ENCODE assay signal across 20 cellular contexts in the genomic region with DNA sequence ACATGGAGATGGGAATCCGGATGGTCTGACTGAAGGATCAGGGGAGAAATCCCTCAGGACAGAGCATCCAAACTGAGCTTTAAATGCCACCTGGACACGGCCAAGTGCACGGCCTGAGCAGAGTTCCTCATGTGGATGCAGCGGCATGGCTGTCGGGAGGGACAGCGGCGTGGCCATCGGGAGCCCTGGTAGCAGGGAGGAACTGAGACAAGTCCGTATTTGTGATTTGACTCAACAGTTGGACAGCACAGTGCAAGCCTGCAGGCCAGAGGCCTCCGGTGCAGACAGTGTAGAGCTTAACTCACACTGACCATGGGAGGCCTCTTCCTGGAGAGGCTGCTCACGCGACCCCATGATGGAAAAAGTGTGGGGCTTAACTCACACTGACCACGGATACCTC.
DNase-seq lines count a peak whose midpoint lies in the region; ATAC-seq and TF ChIP-seq lines count a peak whose summit lies in the region.
"Had no signal": no experiment of that assay in that cellular context is flagged by ENCODE, and none has a peak within 500 bp of the region (broad histone marks: within the 10 kb centered on the region; RNA-seq: fewer than 3 reads in every experiment).

No MANE protein-coding gene starts in this region.

- H3K4me2 ChIP-seq in BLaER1 = peak overlapping the region; percentile 68; the same call in 1 of the 2 replicates
- H3K4me2 ChIP-seq: smooth muscle cell had no signal

- H4K20me1 ChIP-seq in BLaER1 = peaks cover 81% of the 10 kb centered on the region

- H3K27ac Mint-ChIP-seq in brain (peak overlapping the region; percentile 12 to 94 (median 82)), CD14-positive monocyte (no peak overlapping the region)
- no peak overlapping the region for H3K27ac Mint-ChIP-seq in activated naive CD4-positive, alpha-beta T cell treated with anti-CD3 and anti-CD28 coated beads, Interleukin-2, amount 10 ng/mL, durations not matched to agents 7 days and 5 days
- H3K27ac Mint-ChIP-seq: activated naive CD8-positive, alpha-beta T cell treated with anti-CD3 and anti-CD28 coated beads, Interleukin-2, amount 50 U/mL, for 24 hours; activated T-helper 17 cell treated with anti-CD3 and anti-CD28 coated beads, Interleukin-2, amount 50 U/mL, for 72 hours; stimulated activated naive CD8-positive, alpha-beta T cell treated with anti-CD3 and anti-CD28 coated beads, Interleukin-15, amount 100 ng/mL, for 72 hours had no signal

- CTCF ChIA-PET in activated naive CD4-positive, alpha-beta T cell treated with anti-CD3 and anti-CD28 coated beads, Interleukin-2, amount 10 ng/mL, durations not matched to agents 7 days and 5 days (lab: Charles Lee) = no interaction called here

- H3K27me3 ChIP-seq in BLaER1 (0 out of 2 replicates have a peak, but pooled peaks cover under 1% of the 10 kb centered on the region), spleen (replicated peaks in 1 of 7) (no peaks in the 10 kb centered on the region)

- H3K27ac ChIP-seq in BLaER1 (no peak overlapping the region), spleen (no peak overlapping the region)

- peaks cover 79% of the 10 kb centered on the region for H3K4me1 Mint-ChIP-seq in brain
- peaks cover 21% of the 10 kb centered on the region for H3K4me1 Mint-ChIP-seq in activated naive CD4-positive, alpha-beta T cell treated with anti-CD3 and anti-CD28 coated beads, Interleukin-2, amount 10 ng/mL, durations not matched to agents 7 days and 5 days
- peaks cover 11% of the 10 kb centered on the region for H3K4me1 Mint-ChIP-seq in CD14-positive monocyte

- ATAC-seq in left lobe of liver (no peak), GM19328 (IDR thresholded peaks at IDR 0.05; ENCODE audit: unreplicated experiment) (no peak)
- ATAC-seq: activated naive CD8-positive, alpha-beta T cell treated with anti-CD3 and anti-CD28 coated beads, Interleukin-2, amount 50 U/mL, for 24 hours; activated T-helper 17 cell treated with anti-CD3 and anti-CD28 coated beads, Interleukin-2, amount 50 U/mL, for 72 hours; GM12878; K562; stimulated activated naive CD8-positive, alpha-beta T cell treated with anti-CD3 and anti-CD28 coated beads, Interleukin-15, amount 100 ng/mL, for 72 hours had no signal

- H3K9me3 Mint-ChIP-seq in brain = peaks cover 0 to 8% (median under 1%) of the 10 kb centered on the region in 5 experiments
- H3K9me3 Mint-ChIP-seq in activated naive CD4-positive, alpha-beta T cell treated with anti-CD3 and anti-CD28 coated beads, Interleukin-2, amount 10 ng/mL, durations not matched to agents 7 days and 5 days = peaks cover 8% of the 10 kb centered on the region
- peaks cover 0 to 9% (median 4%) of the 10 kb centered on the region in 7 donors for H3K9me3 Mint-ChIP-seq in CD14-positive monocyte

- H3K4me3 ChIP-seq in BLaER1 = no peak overlapping the region
- H3K4me3 ChIP-seq in spleen = no peak overlapping the region
- H3K4me3 ChIP-seq: GM12878, K562, smooth muscle cell had no signal

- H3K4me3 Mint-ChIP-seq in brain (no peak overlapping the region), CD14-positive monocyte (no peak overlapping the region)
- H3K4me3 Mint-ChIP-seq in activated naive CD4-positive, alpha-beta T cell treated with anti-CD3 and anti-CD28 coated beads, Interleukin-2, amount 10 ng/mL, durations not matched to agents 7 days and 5 days = no peak overlapping the region
- H3K4me3 Mint-ChIP-seq: activated naive CD8-positive, alpha-beta T cell treated with anti-CD3 and anti-CD28 coated beads, Interleukin-2, amount 50 U/mL, for 24 hours; activated T-helper 17 cell treated with anti-CD3 and anti-CD28 coated beads, Interleukin-2, amount 50 U/mL, for 72 hours; nephron progenitor cell; stimulated activated naive CD8-positive, alpha-beta T cell treated with anti-CD3 and anti-CD28 coated beads, Interleukin-15, amount 100 ng/mL, for 72 hours had no signal

- H3K36me3 ChIP-seq in BLaER1 (peaks cover 51% of the 10 kb centered on the region), spleen (no peaks in the 10 kb centered on the region)

- H3K4me1 ChIP-seq in BLaER1 (peaks cover 53% of the 10 kb centered on the region), spleen (peaks cover 0 to 13% (median 0%) of the 10 kb centered on the region in 6 donors)

- intact Hi-C loops in spleen (cut with DNase I; ENCODE audit: low total_unique reads) = no loop called here
- intact Hi-C loops in CD14-positive monocyte (cut with micrococcal nuclease) = no loop called here

- no peak for TF ChIP-seq CTCF in brain (conservative IDR thresholded peaks at IDR 0.05)
- TF ChIP-seq CTCF in spleen (IDR thresholded peaks at IDR 0.05 in 8 of 11, conservative IDR thresholded peaks at IDR 0.05 in 3 of 11) = no peak
- no peak for TF ChIP-seq CTCF in CD14-positive monocyte (IDR thresholded peaks at IDR 0.05)

- H3K9me3 ChIP-seq in BLaER1 (no peaks in the 10 kb centered on the region), spleen (no peaks in the 10 kb centered on the region)

- DNase-seq in left lobe of liver (ENCODE audit: low spot score) = peak; percentile 38
- peak; percentile 61 for DNase-seq in spleen
- no peak for DNase-seq in GM03348 (ENCODE audit: low spot score)
- no peak for DNase-seq in activated naive CD4-positive, alpha-beta T cell treated with anti-CD3 and anti-CD28 coated beads, Interleukin-2, amount 10 ng/mL, durations not matched to agents 7 days and 5 days
- no peak for DNase-seq in CD14-positive monocyte (ENCODE audit: low spot score)
- DNase-seq: activated CD4-positive, alpha-beta T cell treated with anti-CD3 and anti-CD28 coated beads for 1 hour; activated naive CD8-positive, alpha-beta T cell treated with anti-CD3 and anti-CD28 coated beads, Interleukin-2, amount 50 U/mL, for 24 hours; mesendoderm; nephron progenitor cell; OCI-M1; stimulated activated CD4-positive, alpha-beta T cell treated with anti-CD3 and anti-CD28 coated beads, Interleukin-4, amount 100 ng/mL, for 24 hours; stimulated activated naive CD8-positive, alpha-beta T cell treated with anti-CD3 and anti-CD28 coated beads, Interleukin-15, amount 100 ng/mL, for 72 hours; T1000 had no signal

- no peak for TF ChIP-seq POLR2A in spleen (IDR thresholded peaks at IDR 0.05)

- peaks cover 57% of the 10 kb centered on the region for H3K36me3 Mint-ChIP-seq in brain
- H3K36me3 Mint-ChIP-seq in activated naive CD4-positive, alpha-beta T cell treated with anti-CD3 and anti-CD28 coated beads, Interleukin-2, amount 10 ng/mL, durations not matched to agents 7 days and 5 days = peaks cover 4% of the 10 kb centered on the region
- H3K36me3 Mint-ChIP-seq in CD14-positive monocyte = no peaks in the 10 kb centered on the region

- H3K27me3 Mint-ChIP-seq in brain = no peaks in the 10 kb centered on the region
- peaks cover 8% of the 10 kb centered on the region for H3K27me3 Mint-ChIP-seq in activated naive CD4-positive, alpha-beta T cell treated with anti-CD3 and anti-CD28 coated beads, Interleukin-2, amount 10 ng/mL, durations not matched to agents 7 days and 5 days
- peaks cover 5 to 10% (median 9%) of the 10 kb centered on the region in 3 donors for H3K27me3 Mint-ChIP-seq in CD14-positive monocyte (ENCODE audit: low read depth in 3 of 3)
- H3K27me3 Mint-ChIP-seq: activated T-helper 17 cell treated with anti-CD3 and anti-CD28 coated beads, Interleukin-2, amount 50 U/mL, for 72 hours; stimulated activated naive CD8-positive, alpha-beta T cell treated with anti-CD3 and anti-CD28 coated beads, Interleukin-15, amount 100 ng/mL, for 72 hours had no signal

- 92 to 95% (median 94%) methylated on average over 13 of the region's 13 CpGs for WGBS in spleen, 5 donors

- H3K9ac ChIP-seq in BLaER1 = no peak overlapping the region

Comparison
In these comparisons a context has a peak if more than half of its experiments do, and no peak if none do; other contexts are left out.
1. H3K27ac Mint-ChIP-seq: peak in brain (5 of 5); none in activated naive CD4-positive, alpha-beta T cell treated with anti-CD3 and anti-CD28 coated beads, Interleukin-2, amount 10 ng/mL, durations not matched to agents 7 days and 5 days (single experiment) and CD14-positive monocyte (0 of 7).
2. DNase-seq: peak in left lobe of liver (single experiment) and spleen (single experiment); none in GM03348 (single experiment), activated naive CD4-positive, alpha-beta T cell treated with anti-CD3 and anti-CD28 coated beads, Interleukin-2, amount 10 ng/mL, durations not matched to agents 7 days and 5 days (single experiment) and CD14-positive monocyte (single experiment).